Comparison of ENCODE assay signal across 8 cellular contexts in genomic region chr10:95841711-95842498, GRCh38.
DNase-seq lines count a peak whose midpoint lies in the region; ATAC-seq and TF ChIP-seq lines count a peak whose summit lies in the region.

No MANE protein-coding gene starts in this region.

- peaks cover 4% of the 10 kb centered on the region for H3K27me3 Mint-ChIP-seq in activated naive CD4-positive, alpha-beta T cell treated with anti-CD3 and anti-CD28 coated beads, Interleukin-2, amount 10 ng/mL, durations not matched to agents 7 days and 5 days

- intact Hi-C loops in Right ventricle myocardium superior (cut with DNase I) = loop anchor here (5.0 kb wide), 1 partner anchor 150 kb away; the partner anchor contains the start of gene TCTN3

- peak; percentile 13 for DNase-seq in activated T-cell treated with anti-CD3 and anti-CD28 coated beads for 4 hours
- no peak for DNase-seq in activated T-cell treated with anti-CD3 and anti-CD28 coated beads, Interleukin-2, amount 50 U/mL, for 1 hour
- peak; percentile 54 for DNase-seq in HEK293T (ENCODE audit: extremely low spot score)
- DNase-seq in NCI-H748 (lab: John Stamatoyannopoulos, UW; ENCODE audit: unreplicated experiment) = peak; percentile 58
- DNase-seq in activated naive CD4-positive, alpha-beta T cell treated with anti-CD3 and anti-CD28 coated beads, Interleukin-2, amount 10 ng/mL, durations not matched to agents 7 days and 5 days = peak; percentile 45
- DNase-seq in Right ventricle myocardium superior = no peak
- peak; percentile 26 for DNase-seq in pulmonary artery endothelial cell (ENCODE audit: low read depth, low spot score)
- no peak for DNase-seq in effector CD8-positive, alpha-beta T cell (lab: John Stamatoyannopoulos, UW)

- H3K4me1 Mint-ChIP-seq in activated naive CD4-positive, alpha-beta T cell treated with anti-CD3 and anti-CD28 coated beads, Interleukin-2, amount 10 ng/mL, durations not matched to agents 7 days and 5 days = peaks cover 11% of the 10 kb centered on the region

- no peak overlapping the region for H3K27ac Mint-ChIP-seq in activated naive CD4-positive, alpha-beta T cell treated with anti-CD3 and anti-CD28 coated beads, Interleukin-2, amount 10 ng/mL, durations not matched to agents 7 days and 5 days

- no peak overlapping the region for H3K4me3 Mint-ChIP-seq in activated naive CD4-positive, alpha-beta T cell treated with anti-CD3 and anti-CD28 coated beads, Interleukin-2, amount 10 ng/mL, durations not matched to agents 7 days and 5 days

- POLR2A ChIA-PET in HEK293T (lab: Yijun Ruan, JAX) = interaction anchor here (1.3 kb wide), 1 partner anchor 148 kb away, joined by 14 read pairs; the partner anchor contains the start of gene TCTN3

- CTCF ChIA-PET in HEK293T (lab: Yijun Ruan, JAX) = interaction anchor here (0.6 to 8.0 kb wide), 9 partner anchors 10 to 499 kb away, joined by 3 to 82 read pairs (median 4); partner anchors contain the start of gene TCTN3
- CTCF ChIA-PET in activated naive CD4-positive, alpha-beta T cell treated with anti-CD3 and anti-CD28 coated beads, Interleukin-2, amount 10 ng/mL, durations not matched to agents 7 days and 5 days (lab: Charles Lee) = interaction anchor here (0.5 to 11.2 kb wide), 20 partner anchors 10 to 467 kb away, joined by 3 to 182 read pairs (median 3); partner anchors contain the start of genes SORBS1 and TCTN3

- peak; percentile 73 for ATAC-seq in Right ventricle myocardium superior (ENCODE audit: poor library complexity)

- no peaks in the 10 kb centered on the region for H3K36me3 Mint-ChIP-seq in activated naive CD4-positive, alpha-beta T cell treated with anti-CD3 and anti-CD28 coated beads, Interleukin-2, amount 10 ng/mL, durations not matched to agents 7 days and 5 days

- no peaks in the 10 kb centered on the region for H3K9me3 Mint-ChIP-seq in activated naive CD4-positive, alpha-beta T cell treated with anti-CD3 and anti-CD28 coated beads, Interleukin-2, amount 10 ng/mL, durations not matched to agents 7 days and 5 days

TF ChIP-seq in HEK293T, 16 proteins besides CTCF, POLR2A, EP300 and RAD21:
- TF ChIP-seq ARNT (IDR thresholded peaks at IDR 0.05) = no peak
- TF ChIP-seq PKNOX1 (IDR thresholded peaks at IDR 0.05) = no peak
- TF ChIP-seq FOXK2 (IDR thresholded peaks at IDR 0.05) = no peak
- TF ChIP-seq ZNF384 (IDR thresholded peaks at IDR 0.05) = no peak
- TF ChIP-seq SP1 (IDR thresholded peaks at IDR 0.05) = no peak
- no peak for TF ChIP-seq SUZ12 (IDR thresholded peaks at IDR 0.05)
- TF ChIP-seq LEF1 (IDR thresholded peaks at IDR 0.05; ENCODE audit: borderline replicate concordance) = no peak
- no peak for TF ChIP-seq TARDBP (IDR thresholded peaks at IDR 0.05)
- TF ChIP-seq FOXA1 (IDR thresholded peaks at IDR 0.05) = no peak
- TF ChIP-seq ELF4 (IDR thresholded peaks at IDR 0.05) = no peak
- TF ChIP-seq NFRKB (IDR thresholded peaks at IDR 0.05) = no peak
- no peak for TF ChIP-seq CTBP1 (IDR thresholded peaks at IDR 0.05; ENCODE audit: borderline replicate concordance)
- no peak for TF ChIP-seq FOXM1 (IDR thresholded peaks at IDR 0.05; ENCODE audit: borderline replicate concordance)
- no peak for TF ChIP-seq L3MBTL2 (conservative IDR thresholded peaks at IDR 0.05)
- TF ChIP-seq BHLHE40 (IDR thresholded peaks at IDR 0.05; ENCODE audit: borderline replicate concordance) = no peak
- no peak for TF ChIP-seq HDGF (IDR thresholded peaks at IDR 0.05; ENCODE audit: borderline replicate concordance)

Comparison
In these comparisons a context has a peak if more than half of its experiments do, and no peak if none do; other contexts are left out.
1. DNase-seq: peak in activated T-cell treated with anti-CD3 and anti-CD28 coated beads for 4 hours (single experiment), HEK293T (single experiment), NCI-H748 (single experiment), activated naive CD4-positive, alpha-beta T cell treated with anti-CD3 and anti-CD28 coated beads, Interleukin-2, amount 10 ng/mL, durations not matched to agents 7 days and 5 days (single experiment) and pulmonary artery endothelial cell (single experiment); none in activated T-cell treated with anti-CD3 and anti-CD28 coated beads, Interleukin-2, amount 50 U/mL, for 1 hour (single experiment), Right ventricle myocardium superior (single experiment) and effector CD8-positive, alpha-beta T cell (single experiment).